Comparison of ENCODE assay signal across 23 cellular contexts in genomic region chr21:44530221-44530902, GRCh38. TPM values are rescaled to one million over a fixed set of nuclear protein-coding genes. Genes with fewer than 3 reads are reported as not detected.
"Had no signal": no experiment of that assay in that cellular context is flagged by ENCODE, and none has a peak within 500 bp of the region (broad histone marks: within the 10 kb centered on the region; RNA-seq: fewer than 3 reads in every experiment).

No MANE protein-coding gene starts in this region.

- H3K36me3 Mint-ChIP-seq: natural killer cell treated with Interleukin-12 subunit alpha and Interleukin-12 subunit beta and Interleukin-15 and Interleukin-18, amount 100 ng/mL, for 72 hours; T-cell had no signal

- FAIRE-seq: astrocyte, colon, kidney had no signal

- ATAC-seq: gastroesophageal sphincter; natural killer cell treated with Interleukin-12 subunit alpha and Interleukin-12 subunit beta and Interleukin-15 and Interleukin-18, amount 100 ng/mL, for 72 hours; psoas muscle; right lobe of liver; T-cell; upper lobe of right lung had no signal

- H3K27me3 ChIP-seq: right lobe of liver, testis, upper lobe of right lung had no signal

- H3K27ac ChIP-seq: gastroesophageal sphincter, psoas muscle, right lobe of liver, spleen, stomach, testis, upper lobe of right lung, VCaP had no signal

- H3K9me3 ChIP-seq: gastroesophageal sphincter, psoas muscle, right lobe of liver, SK-N-SH, spleen, stomach, testis, upper lobe of right lung had no signal

- H3K4me3 ChIP-seq: gastroesophageal sphincter, psoas muscle, right lobe of liver, spleen, stomach, testis, upper lobe of right lung had no signal

- H3K36me3 ChIP-seq: gastroesophageal sphincter, right lobe of liver, spleen, stomach, upper lobe of right lung had no signal

- H3K4me1 ChIP-seq: gastroesophageal sphincter, psoas muscle, right lobe of liver, spleen, stomach, testis, upper lobe of right lung had no signal

- H3K27ac Mint-ChIP-seq: natural killer cell treated with Interleukin-12 subunit alpha and Interleukin-12 subunit beta and Interleukin-15 and Interleukin-18, amount 100 ng/mL, for 72 hours; T-cell had no signal

- H3K9ac ChIP-seq: SK-N-SH had no signal

- H3K4me2 ChIP-seq: SK-N-SH had no signal

- DNase-seq: activated CD4-positive, alpha-beta T cell treated with anti-CD3 and anti-CD28 coated beads for 4 hours; activated CD8-positive, alpha-beta memory T cell treated with anti-CD3 and anti-CD28 coated beads for 24 hours; activated naive CD4-positive, alpha-beta T cell treated with Interleukin-2 at 50 U/mL for 16 hours; hippocampal formation; mesendoderm; SK-N-SH; stomach; T-cell; testis had no signal

- H3K9me3 Mint-ChIP-seq: natural killer cell treated with Interleukin-12 subunit alpha and Interleukin-12 subunit beta and Interleukin-15 and Interleukin-18, amount 100 ng/mL, for 72 hours; T-cell had no signal

RNA-seq across cellular contexts. Expression of gene KRTAP10-1, which starts 9.6 kb away (rescaled TPM):
- total RNA-seq: astrocyte; gastroesophageal sphincter; kidney; liver; natural killer cell treated with Interleukin-12 subunit alpha and Interleukin-12 subunit beta and Interleukin-15 and Interleukin-18, amount 100 ng/mL, for 72 hours; osteocyte; psoas muscle; right lobe of liver; spleen; stomach; T-cell; testis; upper lobe of right lung had no signal
- polyA plus RNA-seq: adipose tissue, esophagus, liver, psoas muscle, SK-N-SH, spleen, stomach had no signal

RNA-seq across cellular contexts. Expression of gene KRTAP10-2, which starts 20.9 kb away (rescaled TPM):
- total RNA-seq: astrocyte; gastroesophageal sphincter; kidney; liver; natural killer cell treated with Interleukin-12 subunit alpha and Interleukin-12 subunit beta and Interleukin-15 and Interleukin-18, amount 100 ng/mL, for 72 hours; osteocyte; psoas muscle; right lobe of liver; spleen; stomach; T-cell; testis; upper lobe of right lung had no signal
- polyA plus RNA-seq: esophagus, liver, psoas muscle, SK-N-SH, spleen, stomach had no signal

RNA-seq across cellular contexts. Expression of gene KRTAP10-3, which starts 28.2 kb away (rescaled TPM):
- total RNA-seq: astrocyte; gastroesophageal sphincter; kidney; liver; natural killer cell treated with Interleukin-12 subunit alpha and Interleukin-12 subunit beta and Interleukin-15 and Interleukin-18, amount 100 ng/mL, for 72 hours; osteocyte; psoas muscle; right lobe of liver; spleen; stomach; T-cell; testis; upper lobe of right lung had no signal
- polyA plus RNA-seq: adipose tissue, esophagus, liver, psoas muscle, SK-N-SH, spleen, stomach had no signal

RNA-seq across cellular contexts. Expression of gene KRTAP10-4, which starts 43.2 kb away (rescaled TPM):
- total RNA-seq: astrocyte; gastroesophageal sphincter; kidney; liver; natural killer cell treated with Interleukin-12 subunit alpha and Interleukin-12 subunit beta and Interleukin-15 and Interleukin-18, amount 100 ng/mL, for 72 hours; osteocyte; psoas muscle; right lobe of liver; spleen; stomach; T-cell; upper lobe of right lung had no signal
- polyA plus RNA-seq: adipose tissue, esophagus, liver, psoas muscle, SK-N-SH, spleen, stomach had no signal

RNA-seq across cellular contexts. Expression of gene KRTAP10-5, which starts 50.0 kb away (rescaled TPM):
- total RNA-seq: astrocyte; gastroesophageal sphincter; kidney; liver; natural killer cell treated with Interleukin-12 subunit alpha and Interleukin-12 subunit beta and Interleukin-15 and Interleukin-18, amount 100 ng/mL, for 72 hours; osteocyte; psoas muscle; right lobe of liver; spleen; stomach; T-cell; testis; upper lobe of right lung had no signal
- polyA plus RNA-seq: adipose tissue, esophagus, liver, psoas muscle, SK-N-SH, spleen had no signal
